9 cellular contexts compared by ENCODE assay signal in the genomic region with DNA sequence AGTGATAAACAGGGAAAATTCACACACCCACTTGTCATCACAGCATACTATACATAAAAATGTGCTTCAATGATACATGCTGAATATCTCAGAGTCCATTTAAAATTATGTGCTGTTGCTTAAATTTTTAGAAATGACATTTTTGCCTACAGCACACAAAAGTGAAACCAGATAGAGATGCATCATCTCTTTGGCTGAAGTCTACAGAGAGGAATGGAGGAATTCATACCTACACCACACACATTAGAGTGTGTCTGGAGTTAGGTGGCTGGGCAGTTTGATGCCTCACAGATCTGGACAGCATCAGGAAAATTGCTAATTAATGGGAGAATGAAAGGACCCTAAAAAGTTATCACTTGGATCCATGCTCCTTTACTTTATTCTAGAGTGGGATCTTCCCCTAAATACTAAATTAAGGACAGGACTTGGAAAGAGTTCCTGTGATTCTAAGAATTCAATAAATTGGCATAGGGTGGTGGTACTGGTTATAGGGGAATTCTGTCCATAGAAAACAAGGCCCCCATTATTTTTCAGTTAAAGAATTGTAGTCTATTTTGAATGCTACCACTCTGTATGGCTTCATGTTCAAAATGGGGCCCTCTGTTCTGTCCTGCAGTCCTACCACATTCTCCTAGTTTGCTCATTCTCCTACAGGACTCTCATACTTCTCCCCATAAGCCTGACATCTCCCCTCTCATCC. TPM values are rescaled to one million over a fixed set of nuclear protein-coding genes. Genes with fewer than 3 reads are reported as not detected.
DNase-seq lines count a peak whose midpoint lies in the region; ATAC-seq, FAIRE-seq and TF ChIP-seq lines count a peak whose summit lies in the region.
"Had no signal": no experiment of that assay in that cellular context is flagged by ENCODE, and none has a peak within 500 bp of the region (broad histone marks: within the 10 kb centered on the region; RNA-seq: fewer than 3 reads in every experiment).

No MANE protein-coding gene starts in this region.

- H2AK5ac ChIP-seq in IMR-90 (ENCODE audit: low read depth, low read length): no peak overlapping the region

- CTCF ChIA-PET in IMR-90 (lab: Yijun Ruan, JAX): no interaction called here
- CTCF ChIA-PET in endothelial cell of umbilical vein (lab: Charles Lee): interaction anchor here (1.0 to 1.7 kb wide), 2 partner anchors 41 to 88 kb away, joined by 3 to 9 read pairs; partner anchors contain the start of gene RCBTB2

- no peaks in the 10 kb centered on the region for H3K79me1 ChIP-seq in IMR-90 (ENCODE audit: low read depth in 1 of 2, low read length in 2 of 2)

- in situ Hi-C loops in IMR-90 (cut with MboI; ENCODE audit: low sequenced_read_pairs): no loop called here

- FAIRE-seq in endothelial cell of umbilical vein (lab: Jason Lieb, UNC): no peak

- no peak overlapping the region for H2BK5ac ChIP-seq in IMR-90 (ENCODE audit: low read depth, low read length, poor library complexity, severe bottlenecking)

- H3K18ac ChIP-seq in IMR-90 (ENCODE audit: low read depth, low read length): no peak overlapping the region

- TF ChIP-seq CTCF in IMR-90 (conservative IDR thresholded peaks at IDR 0.05; ENCODE audit: low read depth, low read length) (no peak), endothelial cell of umbilical vein (IDR thresholded peaks at IDR 0.05; ENCODE audit: extremely low read depth in 1 of 2, insufficient read depth in 1 of 2, low read depth in 1 of 2, low read length in 2 of 2) (no peak)

- H4K20me1 ChIP-seq in IMR-90 (ENCODE audit: insufficient read depth, low read length) (no peaks in the 10 kb centered on the region), endothelial cell of umbilical vein (replicated peaks; ENCODE audit: control insufficient read depth, extremely low read depth, insufficient read depth, low read length) (no peaks in the 10 kb centered on the region)

- H2BK20ac ChIP-seq in IMR-90 (ENCODE audit: low read depth, low read length): no peak overlapping the region

- H3K27ac ChIP-seq in IMR-90 (ENCODE audit: insufficient read depth, low read length) (no peak overlapping the region), endothelial cell of umbilical vein (ENCODE audit: insufficient read depth, low read depth, low read length) (peak overlapping the region; percentile 54), skeletal muscle tissue (ENCODE audit: low read depth, low read length) (peak overlapping the region; percentile 73)

- H4K91ac ChIP-seq in IMR-90 (ENCODE audit: insufficient read depth, low read depth, low read length): no peak overlapping the region

- H3K9me3 ChIP-seq in IMR-90 (ENCODE audit: control insufficient read depth, insufficient read depth, low read length) (no peaks in the 10 kb centered on the region), endothelial cell of umbilical vein (replicated peaks; ENCODE audit: control insufficient read depth, insufficient read depth, low read length) (no peaks in the 10 kb centered on the region), skeletal muscle tissue (ENCODE audit: control insufficient read depth in 3 of 3, low read length in 3 of 3) (no peaks in the 10 kb centered on the region)

- intact Hi-C loops in IMR-90 (cut with micrococcal nuclease) (no loop called here), endothelial cell of umbilical vein (cut with micrococcal nuclease) (no loop called here)

- H2AFZ ChIP-seq in IMR-90 (replicated peaks; ENCODE audit: low read length, poor library complexity) (no peak overlapping the region), endothelial cell of umbilical vein (ENCODE audit: low read depth, low read length) (peak overlapping the region; percentile 66)

- BruUV-seq in IMR-90 (replicated peaks; lab: Mats Ljungman, UMichigan) (no TSS peak), endothelial cell of umbilical vein (replicated peaks; lab: Mats Ljungman, UMichigan) (no TSS peak)

- H3K56ac ChIP-seq in IMR-90 (ENCODE audit: extremely low read depth, insufficient read depth, low read length): no peak overlapping the region

- no peak overlapping the region for H2BK120ac ChIP-seq in IMR-90 (ENCODE audit: low read depth, low read length)

- no peak overlapping the region for H4K8ac ChIP-seq in IMR-90 (ENCODE audit: low read depth in 2 of 2, low read length in 2 of 2)

- H3K9ac ChIP-seq in IMR-90 (ENCODE audit: low read depth, low read length): no peak overlapping the region
- H3K9ac ChIP-seq in endothelial cell of umbilical vein (replicated peaks; ENCODE audit: extremely low read depth, insufficient read depth, low read length): no peak overlapping the region
- peak overlapping the region in 2 of 3 donors; percentile 12 to 52 for H3K9ac ChIP-seq in skeletal muscle tissue (ENCODE audit: low read depth in 1 of 3, low read length in 3 of 3)

- H3K4me1 ChIP-seq in IMR-90 (ENCODE audit: control insufficient read depth, insufficient read depth, low read length) (no peaks in the 10 kb centered on the region), endothelial cell of umbilical vein (ENCODE audit: control insufficient read depth, extremely low read depth, insufficient read depth, low read length) (peaks cover 47% of the 10 kb centered on the region), skeletal muscle tissue (ENCODE audit: control insufficient read depth in 3 of 3, insufficient read depth in 3 of 3, low read length in 3 of 3) (peaks cover 4 to 10% (median 9%) of the 10 kb centered on the region in 3 donors)

- no peak overlapping the region; the same call in 1 of the 2 replicates for H3K4me2 ChIP-seq in IMR-90 (ENCODE audit: low read depth, low read length)
- H3K4me2 ChIP-seq in endothelial cell of umbilical vein (ENCODE audit: insufficient read depth, low read length): peak overlapping the region; percentile 88

- dilution Hi-C loops in IMR-90 (cut with HindIII; ENCODE audit: low sequenced_read_pairs, unreplicated experiment) (no loop called here), endothelial cell of umbilical vein (cut with MboI; ENCODE audit: extremely low pct_ligation_motif_present, low sequenced_read_pairs) (no loop called here)

- ATAC-seq in IMR-90 (ENCODE audit: low read depth) (peak; percentile 60; the same call in 1 of the 2 replicates), GM18873 (IDR thresholded peaks at IDR 0.05; ENCODE audit: low FRiP score, unreplicated experiment) (no peak), HG02973 (IDR thresholded peaks at IDR 0.05; ENCODE audit: unreplicated experiment) (no peak)

- H3K23ac ChIP-seq in IMR-90 (ENCODE audit: low read depth, low read length): no peak overlapping the region

- no peaks in the 10 kb centered on the region for H3K9me1 ChIP-seq in IMR-90 (ENCODE audit: insufficient read depth, low read length)
- H3K9me1 ChIP-seq in endothelial cell of umbilical vein (replicated peaks; ENCODE audit: control insufficient read depth, extremely low read depth, insufficient read depth, low read length): no peaks in the 10 kb centered on the region

- no peak overlapping the region for H4K5ac ChIP-seq in IMR-90 (ENCODE audit: low read depth, low read length)

- H3K4me3 ChIP-seq in IMR-90 (ENCODE audit: insufficient read depth, low read depth, low read length) (no peak overlapping the region), endothelial cell of umbilical vein (replicated peaks in 1 of 3; ENCODE audit: insufficient read depth in 1 of 3, low read depth in 1 of 3, low read length in 3 of 3) (no peak overlapping the region), skeletal muscle tissue (ENCODE audit: low read length in 3 of 3) (peak overlapping the region in 2 of 3 donors; percentile 38 to 53)

- peak; percentile 22 for DNase-seq in IMR-90
- no peak for DNase-seq in endothelial cell of umbilical vein (ENCODE audit: low read depth, low spot score)
- no peak for DNase-seq in HT-29 (ENCODE audit: low spot score)
- DNase-seq in mucosa of gallbladder (ENCODE audit: low spot score): no peak
- DNase-seq: NCI-H345 had no signal

- peak; percentile 22 for TF ChIP-seq POLR2A in GM10847 (IDR thresholded peaks at IDR 0.05; ENCODE audit: extremely low read depth, insufficient read length)
- TF ChIP-seq POLR2A in IMR-90 (IDR thresholded peaks at IDR 0.05; ENCODE audit: low read depth, low read length): no peak
- no peak for TF ChIP-seq POLR2A in endothelial cell of umbilical vein (IDR thresholded peaks at IDR 0.05; ENCODE audit: low read depth, low read length)

- H3K36me3 ChIP-seq in IMR-90 (ENCODE audit: control insufficient read depth, insufficient read depth, low read length) (no peaks in the 10 kb centered on the region), endothelial cell of umbilical vein (ENCODE audit: control insufficient read depth in 2 of 2, extremely low read depth in 1 of 2, insufficient read depth in 2 of 2, low read length in 2 of 2) (no peaks in the 10 kb centered on the region), skeletal muscle tissue (ENCODE audit: control insufficient read depth in 3 of 3, insufficient read depth in 3 of 3, low read length in 3 of 3) (peaks cover 0 to 5% (median 0%) of the 10 kb centered on the region in 3 donors)

- no peak overlapping the region for H3K4ac ChIP-seq in IMR-90 (ENCODE audit: low read depth, low read length)

- H2BK15ac ChIP-seq in IMR-90 (ENCODE audit: low read depth, low read length): no peak overlapping the region

- no peak for TF ChIP-seq RAD21 in IMR-90 (IDR thresholded peaks at IDR 0.05; ENCODE audit: low read length)

- H2AK9ac ChIP-seq in IMR-90 (replicated peaks; ENCODE audit: low read depth, low read length, poor library complexity): no peak overlapping the region

- no peak overlapping the region for H3K14ac ChIP-seq in IMR-90 (replicated peaks; ENCODE audit: low read depth, low read length)

- no peaks in the 10 kb centered on the region for H3K79me2 ChIP-seq in endothelial cell of umbilical vein (ENCODE audit: control insufficient read depth, insufficient read depth, low read length)

- POLR2A ChIA-PET in IMR-90 (lab: Charles Lee; ENCODE audit: unreplicated experiment) (no interaction called here), endothelial cell of umbilical vein (lab: Charles Lee) (interaction anchor here (1.2 kb wide), 1 partner anchor 41 kb away, joined by 3 read pairs; the partner anchor contains the start of gene RCBTB2)

- H3K27me3 ChIP-seq in IMR-90 (ENCODE audit: control insufficient read depth, insufficient read depth, low read length): no peaks in the 10 kb centered on the region
- no peaks in the 10 kb centered on the region for H3K27me3 ChIP-seq in endothelial cell of umbilical vein (ENCODE audit: control insufficient read depth in 2 of 2, insufficient read depth in 2 of 2, low read length in 2 of 2)
- H3K27me3 ChIP-seq in skeletal muscle tissue (ENCODE audit: control insufficient read depth in 3 of 3, insufficient read depth in 3 of 3, low read length in 3 of 3): no peaks in the 10 kb centered on the region

RNA-seq across cellular contexts. Expression of gene RCBTB2, which starts 41.3 kb away (rescaled TPM):
- total RNA-seq in IMR-90 (2012; rRNA removed) (5.2 and 5.3 TPM in 2 replicates), endothelial cell of umbilical vein (9.9 and 12.6 TPM in 2 replicates), skeletal muscle tissue (18.3 TPM), mucosa of gallbladder (18.3 TPM)
- polyA plus RNA-seq in IMR-90 (2012; rRNA removed) (3.0 and 4.0 TPM in 2 replicates), endothelial cell of umbilical vein (8.6 and 10.7 TPM in 2 replicates)
- 1.4 and 2.8 TPM in 2 replicates for polyA plus RNA-seq in IMR-90 (2012; cell fraction: cytosol; rRNA removed)
- 1.9 and 5.6 TPM in 2 replicates for polyA plus RNA-seq in IMR-90 (2012; cell fraction: nucleus; rRNA removed; ENCODE audit: low replicate concordance)
- polyA plus RNA-seq in endothelial cell of umbilical vein (2011; cell fraction: cytosol; rRNA removed): 9.5 and 9.8 TPM in 2 replicates
- 15.4 and 19.8 TPM in 2 replicates for polyA plus RNA-seq in endothelial cell of umbilical vein (2011; cell fraction: nucleus; rRNA removed)
- 7.1 and 8.1 TPM in 2 replicates for polyA plus RNA-seq in endothelial cell of umbilical vein (2012)
- polyA minus RNA-seq in endothelial cell of umbilical vein: 15.1 and 15.9 TPM in 2 replicates
- polyA minus RNA-seq in endothelial cell of umbilical vein (2011; cell fraction: cytosol; rRNA and poly(A)+ RNA removed): 1.2 TPM
- polyA minus RNA-seq in endothelial cell of umbilical vein (2011; cell fraction: nucleus; rRNA and poly(A)+ RNA removed): 6.9 and 10.5 TPM in 2 replicates
- total RNA-seq in HT-29 (2014; rRNA removed; shearing (Covaris generic)): 1.0 and 2.9 TPM in 2 replicates

Comparison
In these comparisons a context has a peak if more than half of its experiments do, and no peak if none do; other contexts are left out.
1. H3K4me3 ChIP-seq: peak in skeletal muscle tissue (2 of 3); none in IMR-90 (single experiment) and endothelial cell of umbilical vein (0 of 3).
2. H3K9ac ChIP-seq: peak in skeletal muscle tissue (2 of 3); none in IMR-90 (single experiment) and endothelial cell of umbilical vein (single experiment).